ENCODE assay signal across 1 cellular context in genomic region chr1:151510957-151511635, GRCh38.
TF ChIP-seq lines count a peak whose summit lies in the region.

CGN (plus strand) TSS chr1:151511387; CDS start chr1:151518520, 7,133 bp downstream.

TF ChIP-seq in H1, 55 proteins besides CTCF, POLR2A, EP300 and RAD21:
- peak; percentile 78 for TF ChIP-seq TAF1 (IDR thresholded peaks at IDR 0.05; ENCODE audit: low read depth, low read length)
- no peak for TF ChIP-seq EZH2 (IDR thresholded peaks at IDR 0.05; ENCODE audit: low read depth, low read length, severe bottlenecking)
- TF ChIP-seq SUZ12 (IDR thresholded peaks at IDR 0.05; ENCODE audit: low read length): no peak
- no peak for TF ChIP-seq MAFK (IDR thresholded peaks at IDR 0.05; ENCODE audit: low read depth, low read length)
- no peak for TF ChIP-seq GTF2F1 (IDR thresholded peaks at IDR 0.05; ENCODE audit: borderline replicate concordance, low read depth, low read length)
- no peak for TF ChIP-seq JUN (IDR thresholded peaks at IDR 0.05; ENCODE audit: low read depth, low read length)
- no peak for TF ChIP-seq SP1 (IDR thresholded peaks at IDR 0.05; ENCODE audit: low read depth, low read length)
- TF ChIP-seq YY1 (IDR thresholded peaks at IDR 0.05; ENCODE audit: low read depth, low read length): peak; percentile 93
- TF ChIP-seq EGR1 (IDR thresholded peaks at IDR 0.05; ENCODE audit: borderline replicate concordance, low read depth, low read length): no peak
- no peak for TF ChIP-seq JUND (IDR thresholded peaks at IDR 0.05; ENCODE audit: low read length)
- no peak for TF ChIP-seq CHD7 (IDR thresholded peaks at IDR 0.05; ENCODE audit: insufficient replicate concordance, low read length)
- no peak for TF ChIP-seq RNF2 (IDR thresholded peaks at IDR 0.05; ENCODE audit: borderline replicate concordance, low read depth, low read length, missing control alignments, poor library complexity, severe bottlenecking)
- TF ChIP-seq RXRA (IDR thresholded peaks at IDR 0.05; ENCODE audit: insufficient read depth, low read depth, low read length): no peak
- TF ChIP-seq BACH1 (IDR thresholded peaks at IDR 0.05; ENCODE audit: low read length): no peak
- TF ChIP-seq CHD2 (IDR thresholded peaks at IDR 0.05; ENCODE audit: low read length): no peak
- no peak for TF ChIP-seq CTBP2 (IDR thresholded peaks at IDR 0.05; ENCODE audit: borderline replicate concordance, insufficient read depth, insufficient read length, low read length)
- no peak for TF ChIP-seq KDM4A (IDR thresholded peaks at IDR 0.05; ENCODE audit: low read depth, low read length, severe bottlenecking)
- TF ChIP-seq POU5F1 (IDR thresholded peaks at IDR 0.05; ENCODE audit: low read depth, low read length): no peak
- TF ChIP-seq CBX8 (IDR thresholded peaks at IDR 0.05; ENCODE audit: borderline replicate concordance, low read depth, low read length): no peak
- peak; percentile 73 for TF ChIP-seq PHF8 (conservative IDR thresholded peaks at IDR 0.05; ENCODE audit: low read depth, low read length)
- TF ChIP-seq ZNF274 (IDR thresholded peaks at IDR 0.05; ENCODE audit: borderline replicate concordance, extremely low read depth, low read length): no peak
- TF ChIP-seq SP4 (IDR thresholded peaks at IDR 0.05; ENCODE audit: low read length): no peak
- no peak for TF ChIP-seq NANOG (IDR thresholded peaks at IDR 0.05; ENCODE audit: insufficient read depth, low read depth, low read length, poor library complexity, severe bottlenecking)
- no peak for TF ChIP-seq CEBPB (IDR thresholded peaks at IDR 0.05; ENCODE audit: low read depth, low read length)
- TF ChIP-seq MAX (IDR thresholded peaks at IDR 0.05): peak; percentile 59
- TF ChIP-seq SRF (IDR thresholded peaks at IDR 0.05; ENCODE audit: low read depth, low read length): no peak
- no peak for TF ChIP-seq SP2 (IDR thresholded peaks at IDR 0.05; ENCODE audit: low read length)
- no peak for TF ChIP-seq RFX5 (IDR thresholded peaks at IDR 0.05; ENCODE audit: borderline replicate concordance, low read depth, low read length)
- no peak for TF ChIP-seq CBX5 (IDR thresholded peaks at IDR 0.05; ENCODE audit: low read depth, low read length)
- peak; percentile 63 for TF ChIP-seq ASH2L (IDR thresholded peaks at IDR 0.05; ENCODE audit: low read length)
- TF ChIP-seq SAP30 (IDR thresholded peaks at IDR 0.05; ENCODE audit: insufficient read depth, insufficient replicate concordance, low read length): no peak
- TF ChIP-seq TBP (IDR thresholded peaks at IDR 0.05; ENCODE audit: low read depth, low read length): peak; percentile 64
- 0 out of 2 replicates have a peak, but pooled peaks have one; percentile 6 for TF ChIP-seq CREB1 (IDR thresholded peaks at IDR 0.05)
- no peak for TF ChIP-seq TEAD4 (IDR thresholded peaks at IDR 0.05; ENCODE audit: low read depth, low read length)
- TF ChIP-seq GABPA (IDR thresholded peaks at IDR 0.05; ENCODE audit: borderline replicate concordance, insufficient read depth, low read length): no peak
- TF ChIP-seq HDAC2 (IDR thresholded peaks at IDR 0.05; ENCODE audit: borderline replicate concordance in 1 of 2, low read depth in 2 of 2, low read length in 2 of 2): no peak
- 0 out of 2 replicates have a peak, but pooled peaks have one; percentile 1 for TF ChIP-seq ATF3 (IDR thresholded peaks at IDR 0.05; ENCODE audit: insufficient read depth, low read depth, low read length)
- no peak for TF ChIP-seq HDAC6 (IDR thresholded peaks at IDR 0.05; ENCODE audit: low read depth, low read length)
- TF ChIP-seq NRF1 (IDR thresholded peaks at IDR 0.05; ENCODE audit: low read depth, low read length): no peak
- no peak for TF ChIP-seq CHD1 (IDR thresholded peaks at IDR 0.05; ENCODE audit: low read depth, low read length)
- no peak for TF ChIP-seq BRCA1 (IDR thresholded peaks at IDR 0.05; ENCODE audit: low read depth, low read length)
- no peak for TF ChIP-seq KDM1A (IDR thresholded peaks at IDR 0.05; ENCODE audit: borderline replicate concordance, low read length)
- TF ChIP-seq BCL11A (IDR thresholded peaks at IDR 0.05; ENCODE audit: low read depth in 2 of 2, low read length in 2 of 2): no peak
- TF ChIP-seq POLR2AphosphoS5 (IDR thresholded peaks at IDR 0.05; ENCODE audit: low read depth, low read length): peak; percentile 46; the same call in 1 of the 2 replicates
- TF ChIP-seq KDM5A (IDR thresholded peaks at IDR 0.05; ENCODE audit: low read length): no peak
- TF ChIP-seq SIRT6 (IDR thresholded peaks at IDR 0.05; ENCODE audit: low read length): no peak
- TF ChIP-seq, protein P1, sequence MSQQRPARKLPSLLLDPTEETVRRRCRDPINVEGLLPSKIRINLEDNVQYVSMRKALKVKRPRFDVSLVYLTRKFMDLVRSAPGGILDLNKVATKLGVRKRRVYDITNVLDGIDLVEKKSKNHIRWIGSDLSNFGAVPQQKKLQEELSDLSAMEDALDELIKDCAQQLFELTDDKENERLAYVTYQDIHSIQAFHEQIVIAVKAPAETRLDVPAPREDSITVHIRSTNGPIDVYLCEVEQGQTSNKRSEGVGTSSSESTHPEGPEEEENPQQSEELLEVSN (IDR thresholded peaks at IDR 0.05): 0 out of 2 replicates have a peak, but pooled peaks have one; percentile 34
- no peak for TF ChIP-seq FOSL1 (IDR thresholded peaks at IDR 0.05; ENCODE audit: insufficient read depth, low read depth, low read length)
- no peak for TF ChIP-seq TCF12 (IDR thresholded peaks at IDR 0.05; ENCODE audit: low read depth, low read length)
- TF ChIP-seq TAF7 (optimal IDR thresholded peaks at IDR 0.05; ENCODE audit: borderline replicate concordance, low read depth, low read length): peak; percentile 27
- TF ChIP-seq SIN3A (conservative IDR thresholded peaks at IDR 0.05 in 1 of 2, IDR thresholded peaks at IDR 0.05 in 1 of 2; ENCODE audit: low read depth in 1 of 2, low read length in 2 of 2): no peak
- TF ChIP-seq, protein P2, sequence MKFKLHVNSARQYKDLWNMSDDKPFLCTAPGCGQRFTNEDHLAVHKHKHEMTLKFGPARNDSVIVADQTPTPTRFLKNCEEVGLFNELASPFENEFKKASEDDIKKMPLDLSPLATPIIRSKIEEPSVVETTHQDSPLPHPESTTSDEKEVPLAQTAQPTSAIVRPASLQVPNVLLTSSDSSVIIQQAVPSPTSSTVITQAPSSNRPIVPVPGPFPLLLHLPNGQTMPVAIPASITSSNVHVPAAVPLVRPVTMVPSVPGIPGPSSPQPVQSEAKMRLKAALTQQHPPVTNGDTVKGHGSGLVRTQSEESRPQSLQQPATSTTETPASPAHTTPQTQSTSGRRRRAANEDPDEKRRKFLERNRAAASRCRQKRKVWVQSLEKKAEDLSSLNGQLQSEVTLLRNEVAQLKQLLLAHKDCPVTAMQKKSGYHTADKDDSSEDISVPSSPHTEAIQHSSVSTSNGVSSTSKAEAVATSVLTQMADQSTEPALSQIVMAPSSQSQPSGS (IDR thresholded peaks at IDR 0.05; ENCODE audit: low read length): no peak
- TF ChIP-seq, protein P3, sequence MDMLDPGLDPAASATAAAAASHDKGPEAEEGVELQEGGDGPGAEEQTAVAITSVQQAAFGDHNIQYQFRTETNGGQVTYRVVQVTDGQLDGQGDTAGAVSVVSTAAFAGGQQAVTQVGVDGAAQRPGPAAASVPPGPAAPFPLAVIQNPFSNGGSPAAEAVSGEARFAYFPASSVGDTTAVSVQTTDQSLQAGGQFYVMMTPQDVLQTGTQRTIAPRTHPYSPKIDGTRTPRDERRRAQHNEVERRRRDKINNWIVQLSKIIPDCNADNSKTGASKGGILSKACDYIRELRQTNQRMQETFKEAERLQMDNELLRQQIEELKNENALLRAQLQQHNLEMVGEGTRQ (IDR thresholded peaks at IDR 0.05; ENCODE audit: low read length): peak; percentile 82
- TF ChIP-seq RBBP5 (IDR thresholded peaks at IDR 0.05; ENCODE audit: borderline replicate concordance, low read depth, low read length): no peak
- no peak for TF ChIP-seq SIX5 (IDR thresholded peaks at IDR 0.05; ENCODE audit: low read depth, low read length)
